In genomic region chr6:44273617-44274016, GRCh38 we compare ENCODE assay signal across 19 cellular contexts. TPM values are rescaled to one million over a fixed set of nuclear protein-coding genes. Genes with fewer than 3 reads are reported as not detected.
DNase-seq lines count a peak whose midpoint lies in the region; ATAC-seq, FAIRE-seq and TF ChIP-seq lines count a peak whose summit lies in the region.
"Had no signal": no experiment of that assay in that cellular context is flagged by ENCODE, and none has a peak within 500 bp of the region (broad histone marks: within the 10 kb centered on the region; RNA-seq: fewer than 3 reads in every experiment).

No MANE protein-coding gene starts in this region.

- CTCF ChIA-PET in K562 (lab: Yijun Ruan, JAX; ENCODE audit: low intra/inter-chr PET ratio): no interaction called here

- H3K27ac Mint-ChIP-seq in neural crest cell (ENCODE audit: unreplicated experiment): peak overlapping the region; percentile 43
- H3K27ac Mint-ChIP-seq: HFFc6 had no signal

- peaks cover 18% of the 10 kb centered on the region for H3K27me3 Mint-ChIP-seq in neural crest cell (ENCODE audit: low read depth)

- H3K79me2 ChIP-seq in K562 (ENCODE audit: control insufficient read depth, insufficient read depth, low read length): no peaks in the 10 kb centered on the region

- H3K4me3 Mint-ChIP-seq in neural crest cell: peak overlapping the region; percentile 89
- H3K4me3 Mint-ChIP-seq: HFFc6 had no signal

- no peak for TF ChIP-seq EP300 in K562 (IDR thresholded peaks at IDR 0.05; ENCODE audit: low read length)

- H3K9ac ChIP-seq in K562 (ENCODE audit: insufficient read depth in 1 of 2, low read depth in 2 of 2, low read length in 2 of 2): peak overlapping the region in 1 of 2 experiments; percentile 71; a peak in 1 of 4 replicates

- TF ChIP-seq CTCF in K562 (IDR thresholded peaks at IDR 0.05 in 2 of 3, conservative IDR thresholded peaks at IDR 0.05 in 1 of 3; ENCODE audit: insufficient read depth in 2 of 3, low read depth in 1 of 3, low read length in 3 of 3): no peak
- TF ChIP-seq CTCF in dorsolateral prefrontal cortex (IDR thresholded peaks at IDR 0.05 in 54 of 56, conservative IDR thresholded peaks at IDR 0.05 in 2 of 56; ENCODE audit: low read depth in 1 of 56, partially characterized antibody in 56 of 56): no peak
- TF ChIP-seq CTCF in neural crest cell (conservative IDR thresholded peaks at IDR 0.05): no peak

- WGBS in K562 (ENCODE audit: insufficient coverage, low coverage, missing lambda C conversion rate): 0% methylated on average over 1 of the region's 1 CpG

- H3K36me3 ChIP-seq in K562 (ENCODE audit: control insufficient read depth, insufficient read depth, low read length): no peaks in the 10 kb centered on the region
- H3K36me3 ChIP-seq: HAP-1 had no signal

- no peak for FAIRE-seq in K562 (lab: Jason Lieb, UNC)
- FAIRE-seq: GM12891, GM18507, H54 had no signal

- POLR2A ChIA-PET in K562 (lab: Yijun Ruan, JAX): interaction anchor here (0.7 to 4.7 kb wide), 5 partner anchors 15 to 156 kb away, joined by 3 to 24 read pairs (median 3); partner anchors contain the start of genes AARS2 and HSP90AB1

- no peaks in the 10 kb centered on the region for H3K9me3 Mint-ChIP-seq in neural crest cell
- H3K9me3 Mint-ChIP-seq: HFFc6 had no signal

- peaks cover 39% of the 10 kb centered on the region for H3K4me1 Mint-ChIP-seq in neural crest cell

- no peak for ATAC-seq in K562

- no peak for TF ChIP-seq POLR2A in K562 (conservative IDR thresholded peaks at IDR 0.05)

- H3K9me1 ChIP-seq in K562 (ENCODE audit: control insufficient read depth, insufficient read depth, low read length): peaks cover 4% of the 10 kb centered on the region

- in situ Hi-C loops in K562 (cut with MboI): no loop called here

- H2AFZ ChIP-seq in K562 (ENCODE audit: low read depth, low read length): no peak overlapping the region

- peaks cover 4% of the 10 kb centered on the region for H3K36me3 Mint-ChIP-seq in neural crest cell (ENCODE audit: low read depth)

- no peak for TF ChIP-seq RAD21 in K562 (CRISPR knock-in tag; conservative IDR thresholded peaks at IDR 0.05 in 1 of 2, IDR thresholded peaks at IDR 0.05 in 1 of 2)

- BruUV-seq in K562 (replicated peaks; lab: Mats Ljungman, UMichigan): no TSS peak

- H3K27me3 ChIP-seq in K562 (ENCODE audit: control insufficient read depth in 2 of 2, insufficient read depth in 2 of 2, low read length in 2 of 2) (peaks cover 75 to 85% of the 10 kb centered on the region in 2 experiments), dorsolateral prefrontal cortex (peaks cover 0 to 38% (median 0%) of the 10 kb centered on the region in 45 donors)

- no peaks in the 10 kb centered on the region for H3K9me3 ChIP-seq in K562 (replicated peaks; ENCODE audit: control insufficient read depth, insufficient read depth, low read depth, low read length)
- H3K9me3 ChIP-seq: HAP-1 had no signal

- intact Hi-C loops in K562 (cut with micrococcal nuclease) (no loop called here), dorsolateral prefrontal cortex (cut with DNase I) (no loop called here)

- peaks cover 0 to 33% of the 10 kb centered on the region in 2 experiments; a peak in 2 of 5 replicates for H3K4me1 ChIP-seq in K562 (replicated peaks in 1 of 2; ENCODE audit: control insufficient read depth in 2 of 2, insufficient read depth in 2 of 2, low read length in 2 of 2)
- H3K4me1 ChIP-seq: HAP-1 had no signal

- peaks cover 19% of the 10 kb centered on the region for H4K20me1 ChIP-seq in K562 (replicated peaks; ENCODE audit: control insufficient read depth, insufficient read depth, low read length)

- no peak overlapping the region for H3K4me2 ChIP-seq in K562 (ENCODE audit: insufficient read depth, low read length)

- DNase-seq in K562 (ENCODE audit: extremely low read depth in 1 of 4, low spot score in 3 of 4): no peak
- DNase-seq in dorsolateral prefrontal cortex: no peak
- no peak for DNase-seq in neural crest cell (ENCODE audit: low read depth, low spot score)
- no peak for DNase-seq in GM19240 (ENCODE audit: insufficient read length, low spot score)
- no peak for DNase-seq in NCI-H524 treated with DMSO at 0.1 percent for 48 hours (lab: John Stamatoyannopoulos, UW)
- DNase-seq in germinal center (ENCODE audit: low spot score): no peak
- DNase-seq: Calu3; CD4-positive, alpha-beta memory T cell; COR-L47; DMS53; DMS79 treated with DMSO at 0.1 percent for 48 hours; GF-D8; GOT3; HFFc6 had no signal

- no peak overlapping the region for H3K4me3 ChIP-seq in K562
- H3K4me3 ChIP-seq in dorsolateral prefrontal cortex: peak overlapping the region in 42 of 59 donors; percentile 17 to 70 (median 55)
- H3K4me3 ChIP-seq: HAP-1 had no signal

- H3K27ac ChIP-seq in K562 (ENCODE audit: extremely low read depth, low read depth, low read length) (no peak overlapping the region), dorsolateral prefrontal cortex (peak overlapping the region in 41 of 59 donors; percentile 9 to 96 (median 74))

RNA-seq across cellular contexts. Expression of gene TMEM151B, which starts 3.4 kb away (rescaled TPM):
- 0.30 TPM in 1 of 2 replicates, not detected in the other for total RNA-seq in K562 (2011; cell fraction: chromatin; rRNA removed; ENCODE audit: low replicate concordance)
- under 0.01 and 0.26 TPM in 2 replicates for total RNA-seq in K562 (2011; cell fraction: nucleolus; rRNA removed)
- total RNA-seq in K562 (2011; cell fraction: nucleoplasm; rRNA removed): not detected in 2 replicates
- total RNA-seq in K562 (2014; rRNA removed): not detected in 2 replicates
- total RNA-seq in K562 (2014; rRNA removed; fragmentation: Illumina TruSeq; extraction: Trizol): not detected in 2 replicates
- not detected in 2 replicates for total RNA-seq in K562 (2015; rRNA removed; fragmentation: Illumina TruSeq; extraction: Trizol)
- not detected in 2 replicates for total RNA-seq in K562 (2021)
- not detected in 2 replicates for polyA plus RNA-seq in K562 (2011; rRNA removed)
- polyA plus RNA-seq in K562 (2011; cell fraction: cytosol; rRNA removed): 0.01 TPM in 1 of 2 replicates, not detected in the other
- 0.04 TPM in 1 of 2 replicates, not detected in the other for polyA plus RNA-seq in K562 (2011; cell fraction: nucleus; rRNA removed)
- 0.34 and 0.36 TPM in 2 replicates for polyA plus RNA-seq in K562 (2012)
- not detected in 2 replicates for polyA plus RNA-seq in K562 (2014; fragmentation: Illumina TruSeq; extraction: Trizol)
- polyA plus RNA-seq in K562 (2014; fragmentation: Nextera tagmentation; extraction: Ambion mirVana): not detected
- not detected in 2 replicates for polyA plus RNA-seq in K562 (2014; rRNA removed)
- polyA minus RNA-seq in K562 (2011; rRNA and poly(A)+ RNA removed): 0.09 TPM in 1 of 2 replicates, not detected in the other
- not detected in 2 replicates for polyA minus RNA-seq in K562 (2011; cell fraction: cytosol; rRNA and poly(A)+ RNA removed)
- polyA minus RNA-seq in K562 (2011; cell fraction: nucleus; rRNA and poly(A)+ RNA removed): not detected in 2 replicates
- total RNA-seq in dorsolateral prefrontal cortex: 100 to 1,000 TPM in 60 of 120 experiments, 10 to 100 TPM in 60; 28.3 to 159 (median 100) TPM
- 19.0 and 21.2 TPM in 2 replicates for total RNA-seq in neural crest cell
- total RNA-seq: Calu3; CD4-positive, alpha-beta memory T cell; HFFc6 had no signal
- polyA plus RNA-seq: BJ; CD4-positive, alpha-beta memory T cell had no signal

RNA-seq across cellular contexts. Expression of gene NFKBIE, which starts 8.3 kb away (rescaled TPM):
- total RNA-seq in K562 (2011; cell fraction: chromatin; rRNA removed; ENCODE audit: low replicate concordance): 10.6 and 17.8 TPM in 2 replicates
- total RNA-seq in K562 (2011; cell fraction: nucleolus; rRNA removed): 11.2 and 14.0 TPM in 2 replicates
- total RNA-seq in K562 (2011; cell fraction: nucleoplasm; rRNA removed): 7.4 and 8.2 TPM in 2 replicates
- total RNA-seq in K562 (2014; rRNA removed) (15.7 TPM in 2 replicates), K562 (2014; rRNA removed; fragmentation: Illumina TruSeq; extraction: Trizol) (11.6 and 11.7 TPM in 2 replicates), K562 (2015; rRNA removed; fragmentation: Illumina TruSeq; extraction: Trizol) (14.2 and 14.6 TPM in 2 replicates), K562 (2021) (14.0 and 16.4 TPM in 2 replicates), dorsolateral prefrontal cortex (10 to 100 TPM in 13 of 120 experiments, 1 to 10 TPM in 107; 2.9 to 14.4 (median 7.5) TPM), neural crest cell (16.1 and 20.2 TPM in 2 replicates)
- polyA plus RNA-seq in K562 (2011; rRNA removed) (11.9 and 12.3 TPM in 2 replicates), K562 (2014; fragmentation: Illumina TruSeq; extraction: Trizol) (10.0 and 12.3 TPM in 2 replicates), K562 (2014; fragmentation: Nextera tagmentation; extraction: Ambion mirVana) (1 to 10 TPM; 2.1 to 2.9 TPM), K562 (2014; rRNA removed) (10.2 and 11.6 TPM in 2 replicates)
- polyA plus RNA-seq in K562 (2011; cell fraction: cytosol; rRNA removed): 10.4 and 28.2 TPM in 2 replicates
- polyA plus RNA-seq in K562 (2011; cell fraction: nucleus; rRNA removed): 9.7 and 14.7 TPM in 2 replicates
- 11.2 and 13.6 TPM in 2 replicates for polyA plus RNA-seq in K562 (2012)
- 8.3 and 9.5 TPM in 2 replicates for polyA minus RNA-seq in K562 (2011; rRNA and poly(A)+ RNA removed)
- 9.4 and 10.1 TPM in 2 replicates for polyA minus RNA-seq in K562 (2011; cell fraction: cytosol; rRNA and poly(A)+ RNA removed)
- 12.0 and 12.9 TPM in 2 replicates for polyA minus RNA-seq in K562 (2011; cell fraction: nucleus; rRNA and poly(A)+ RNA removed)

RNA-seq across cellular contexts. Expression of gene SLC35B2, which starts 16.3 kb away (rescaled TPM):
- 26.7 and 95.0 TPM in 2 replicates for total RNA-seq in K562 (2011; cell fraction: chromatin; rRNA removed; ENCODE audit: low replicate concordance)
- total RNA-seq in K562 (2011; cell fraction: nucleolus; rRNA removed): 138 and 143 TPM in 2 replicates
- total RNA-seq in K562 (2011; cell fraction: nucleoplasm; rRNA removed): 89.1 and 89.6 TPM in 2 replicates
- 43.6 and 59.3 TPM in 2 replicates for total RNA-seq in K562 (2014; rRNA removed)
- total RNA-seq in K562 (2014; rRNA removed; fragmentation: Illumina TruSeq; extraction: Trizol): 31.1 and 38.8 TPM in 2 replicates
- 46.0 and 47.1 TPM in 2 replicates for total RNA-seq in K562 (2015; rRNA removed; fragmentation: Illumina TruSeq; extraction: Trizol)
- total RNA-seq in K562 (2021): 53.1 and 54.3 TPM in 2 replicates
- 50.8 and 53.9 TPM in 2 replicates for polyA plus RNA-seq in K562 (2011; rRNA removed)
- 78.9 and 125 TPM in 2 replicates for polyA plus RNA-seq in K562 (2011; cell fraction: cytosol; rRNA removed)
- 67.9 and 76.7 TPM in 2 replicates for polyA plus RNA-seq in K562 (2011; cell fraction: nucleus; rRNA removed)
- polyA plus RNA-seq in K562 (2012): 57.9 and 70.2 TPM in 2 replicates
- polyA plus RNA-seq in K562 (2014; fragmentation: Illumina TruSeq; extraction: Trizol): 57.6 and 58.9 TPM in 2 replicates
- polyA plus RNA-seq in K562 (2014; fragmentation: Nextera tagmentation; extraction: Ambion mirVana): 10 to 100 TPM; 14.5 to 19.2 TPM
- polyA plus RNA-seq in K562 (2014; rRNA removed): 59.1 and 61.8 TPM in 2 replicates
- polyA minus RNA-seq in K562 (2011; rRNA and poly(A)+ RNA removed): 23.7 and 34.2 TPM in 2 replicates
- polyA minus RNA-seq in K562 (2011; cell fraction: cytosol; rRNA and poly(A)+ RNA removed): 21.6 and 21.9 TPM in 2 replicates
- polyA minus RNA-seq in K562 (2011; cell fraction: nucleus; rRNA and poly(A)+ RNA removed): 19.0 and 20.8 TPM in 2 replicates
- 10 to 100 TPM in 119 of 120 experiments, 1 to 10 TPM in 1; 9.6 to 55.6 (median 23.9) TPM for total RNA-seq in dorsolateral prefrontal cortex
- total RNA-seq in neural crest cell: 70.5 and 77.7 TPM in 2 replicates

RNA-seq across cellular contexts. Expression of gene HSP90AB1, which starts 26.7 kb away (rescaled TPM):
- 266 and 322 TPM in 2 replicates for total RNA-seq in K562 (2011; cell fraction: chromatin; rRNA removed; ENCODE audit: low replicate concordance)
- total RNA-seq in K562 (2011; cell fraction: nucleolus; rRNA removed): 268 and 275 TPM in 2 replicates
- total RNA-seq in K562 (2011; cell fraction: nucleoplasm; rRNA removed): 328 and 337 TPM in 2 replicates
- 2,052 and 2,390 TPM in 2 replicates for total RNA-seq in K562 (2014; rRNA removed)
- total RNA-seq in K562 (2014; rRNA removed; fragmentation: Illumina TruSeq; extraction: Trizol): 2,633 and 2,824 TPM in 2 replicates
- 2,220 and 2,262 TPM in 2 replicates for total RNA-seq in K562 (2015; rRNA removed; fragmentation: Illumina TruSeq; extraction: Trizol)
- 2,162 and 2,174 TPM in 2 replicates for total RNA-seq in K562 (2021)
- polyA plus RNA-seq in K562 (2011; rRNA removed): 2,356 and 2,496 TPM in 2 replicates
- 1,126 and 1,804 TPM in 2 replicates for polyA plus RNA-seq in K562 (2011; cell fraction: cytosol; rRNA removed)
- polyA plus RNA-seq in K562 (2011; cell fraction: nucleus; rRNA removed): 568 and 703 TPM in 2 replicates
- polyA plus RNA-seq in K562 (2012): 1,146 and 2,065 TPM in 2 replicates
- 3,149 and 3,358 TPM in 2 replicates for polyA plus RNA-seq in K562 (2014; fragmentation: Illumina TruSeq; extraction: Trizol)
- 1,000 to 10,000 TPM; 1,975 to 2,865 TPM for polyA plus RNA-seq in K562 (2014; fragmentation: Nextera tagmentation; extraction: Ambion mirVana)
- polyA plus RNA-seq in K562 (2014; rRNA removed): 1,691 and 1,780 TPM in 2 replicates
- 2,497 and 2,549 TPM in 2 replicates for polyA minus RNA-seq in K562 (2011; rRNA and poly(A)+ RNA removed)
- polyA minus RNA-seq in K562 (2011; cell fraction: cytosol; rRNA and poly(A)+ RNA removed): 1,081 and 1,374 TPM in 2 replicates
- 111 and 287 TPM in 2 replicates for polyA minus RNA-seq in K562 (2011; cell fraction: nucleus; rRNA and poly(A)+ RNA removed)
- 1,000 to 10,000 TPM in 53 of 120 experiments, 100 to 1,000 TPM in 67; 482 to 1,543 (median 963) TPM for total RNA-seq in dorsolateral prefrontal cortex
- total RNA-seq in neural crest cell: 1,508 and 1,541 TPM in 2 replicates

RNA-seq across cellular contexts. Expression of gene AARS2, which starts 39.5 kb away (rescaled TPM):
- 36.2 and 99.3 TPM in 2 replicates for total RNA-seq in K562 (2011; cell fraction: chromatin; rRNA removed; ENCODE audit: low replicate concordance)
- 53.7 and 56.5 TPM in 2 replicates for total RNA-seq in K562 (2011; cell fraction: nucleolus; rRNA removed)
- total RNA-seq in K562 (2011; cell fraction: nucleoplasm; rRNA removed): 43.9 and 45.0 TPM in 2 replicates
- total RNA-seq in K562 (2014; rRNA removed): 30.5 and 34.6 TPM in 2 replicates
- 9.3 and 12.9 TPM in 2 replicates for total RNA-seq in K562 (2014; rRNA removed; fragmentation: Illumina TruSeq; extraction: Trizol)
- 23.6 and 24.6 TPM in 2 replicates for total RNA-seq in K562 (2015; rRNA removed; fragmentation: Illumina TruSeq; extraction: Trizol)
- 31.8 and 34.0 TPM in 2 replicates for total RNA-seq in K562 (2021)
- 11.4 and 11.6 TPM in 2 replicates for polyA plus RNA-seq in K562 (2011; rRNA removed)
- 9.5 and 18.3 TPM in 2 replicates for polyA plus RNA-seq in K562 (2011; cell fraction: cytosol; rRNA removed)
- 24.7 and 40.8 TPM in 2 replicates for polyA plus RNA-seq in K562 (2011; cell fraction: nucleus; rRNA removed)
- 16.8 and 19.6 TPM in 2 replicates for polyA plus RNA-seq in K562 (2012)
- polyA plus RNA-seq in K562 (2014; fragmentation: Illumina TruSeq; extraction: Trizol): 18.3 and 23.7 TPM in 2 replicates
- 1 to 10 TPM in 1 of 2 experiments, under 1 TPM in 1; 0.97 to 1.0 TPM for polyA plus RNA-seq in K562 (2014; fragmentation: Nextera tagmentation; extraction: Ambion mirVana)
- polyA plus RNA-seq in K562 (2014; rRNA removed): 21.9 and 24.4 TPM in 2 replicates
- polyA minus RNA-seq in K562 (2011; rRNA and poly(A)+ RNA removed): 14.8 and 19.6 TPM in 2 replicates
- 13.1 and 15.3 TPM in 2 replicates for polyA minus RNA-seq in K562 (2011; cell fraction: cytosol; rRNA and poly(A)+ RNA removed)
- polyA minus RNA-seq in K562 (2011; cell fraction: nucleus; rRNA and poly(A)+ RNA removed): 33.1 and 37.5 TPM in 2 replicates
- 10 to 100 TPM; 11.9 to 24.4 (median 16.4) TPM for total RNA-seq in dorsolateral prefrontal cortex
- 32.1 and 33.6 TPM in 2 replicates for total RNA-seq in neural crest cell

Comparison
In these comparisons a context has a peak if more than half of its experiments do, and no peak if none do; other contexts are left out.
1. RNA of gene TMEM151B, which starts 3.4 kb away (total RNA-seq): 28.3 to 159 TPM in dorsolateral prefrontal cortex and 19.0 to 21.2 TPM in neural crest cell; under 0.01 to 0.30 TPM in K562; every median in the first group is over 10 times any median in the second.